22 cellular contexts compared by ENCODE assay signal in the genomic region with DNA sequence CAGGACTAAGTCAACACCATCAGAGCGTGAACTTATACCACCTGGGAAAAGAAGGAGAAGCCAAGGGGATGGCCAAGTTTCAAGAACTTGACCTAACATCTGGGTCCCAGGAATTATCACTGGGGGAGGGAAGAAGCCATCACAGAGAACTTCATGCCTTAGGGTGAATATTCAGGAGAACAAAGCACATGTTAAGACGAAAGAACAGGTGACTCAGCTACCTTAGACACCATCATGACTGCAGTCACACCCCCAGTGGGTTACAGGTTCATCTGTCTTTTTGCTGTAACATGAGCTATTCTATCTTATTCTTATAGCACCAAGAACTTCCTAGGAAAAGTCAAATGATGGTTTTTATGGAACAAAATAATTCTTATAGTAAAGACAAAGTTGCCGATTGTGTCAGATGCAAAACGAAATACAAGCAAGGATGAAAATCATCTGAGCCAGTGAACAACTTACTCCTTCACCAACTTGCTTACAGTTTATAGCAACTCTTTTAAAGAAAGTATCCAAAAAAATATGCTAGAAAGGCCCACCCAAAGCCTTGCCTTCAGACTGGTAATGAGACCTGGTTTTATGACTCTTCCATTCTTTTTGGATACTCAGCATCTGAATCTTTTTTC.
"Had no signal": no experiment of that assay in that cellular context is flagged by ENCODE, and none has a peak within 500 bp of the region (broad histone marks: within the 10 kb centered on the region; RNA-seq: fewer than 3 reads in every experiment).

No MANE protein-coding gene starts in this region.

- H3K9me3 ChIP-seq: SJCRH30 had no signal

- H3K27ac ChIP-seq: HL-60, SJCRH30 had no signal

- H3K4me1 ChIP-seq: SJCRH30 had no signal

- ATAC-seq: Panc1, PC-3, Right ventricle myocardium inferior, SK-N-SH treated with all-trans-retinoic acid at 6 μM for 48 hours had no signal

- FAIRE-seq: HTR-8/SVneo had no signal

- DNase-seq: KBM-7, MM.1S, NCI-H1092 treated with DMSO at 0.1 percent for 48 hours, NCI-H1436, NCI-H187, NCI-H2029, NCI-H2081 treated with DMSO at 0.1 percent for 48 hours, NCI-H2171, NCI-H226, NCI-H446, NCI-H510A, NCI-H524 treated with DMSO at 0.1 percent for 48 hours, NCI-H69, NCI-H774, PC-3, SHP77 treated with DMSO at 0.1 percent for 48 hours, SJCRH30 had no signal

- H3K36me3 ChIP-seq: SJCRH30 had no signal

- H3K4me3 ChIP-seq: SJCRH30 had no signal
